In the genomic region with DNA sequence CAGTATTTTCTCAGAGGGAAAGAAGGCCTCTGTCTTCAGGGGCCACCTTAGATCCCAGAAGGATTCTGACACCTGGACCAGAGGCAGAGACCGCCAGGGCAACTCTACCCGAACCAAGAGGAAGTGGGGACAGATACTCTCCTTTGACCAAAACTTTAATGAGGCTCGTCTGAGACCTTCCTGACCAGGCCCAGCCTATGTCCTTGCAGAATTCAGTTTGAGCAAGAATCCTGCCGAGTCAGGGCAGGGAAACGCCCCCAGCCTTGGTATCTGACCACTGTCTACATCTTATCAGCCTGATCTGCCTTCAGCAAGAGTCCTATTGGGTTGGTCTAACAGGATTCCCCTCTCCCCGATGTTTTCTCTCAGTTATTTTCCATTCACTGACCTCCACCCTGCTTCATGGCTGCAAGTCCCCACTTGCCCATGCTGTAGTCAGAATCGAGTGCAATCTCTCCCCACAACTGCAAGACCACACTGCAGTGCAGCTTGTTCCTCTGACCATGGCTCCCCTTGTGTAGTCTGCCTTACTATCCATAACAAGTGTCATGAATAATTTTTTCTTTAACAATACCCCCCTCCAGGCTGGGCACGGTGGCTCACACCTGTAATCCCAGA, we compare ENCODE assay signal across 28 cellular contexts.
"Had no signal": no experiment of that assay in that cellular context is flagged by ENCODE, and none has a peak within 500 bp of the region (broad histone marks: within the 10 kb centered on the region; RNA-seq: fewer than 3 reads in every experiment).

No MANE protein-coding gene starts in this region.

- H3K27me3 ChIP-seq: gastroesophageal sphincter, heart left ventricle, hepatocyte, left lung, neural progenitor cell, right atrium auricular region, suprapubic skin, transverse colon, upper lobe of right lung, vagina had no signal

- H3K36me3 ChIP-seq: gastroesophageal sphincter, heart left ventricle, left lung, neural progenitor cell, prostate gland, right atrium auricular region, suprapubic skin, transverse colon, upper lobe of right lung, vagina had no signal

- H3K4me3 ChIP-seq: gastroesophageal sphincter, heart left ventricle, hepatocyte, left lung, neural progenitor cell, prostate gland, right atrium auricular region, smooth muscle cell, suprapubic skin, transverse colon, upper lobe of right lung, vagina had no signal

- H3K4me2 ChIP-seq: hepatocyte, neural progenitor cell, smooth muscle cell had no signal

- H3K9ac ChIP-seq: neural progenitor cell had no signal

- H3K4me1 ChIP-seq: gastroesophageal sphincter, heart left ventricle, left lung, neural progenitor cell, prostate gland, right atrium auricular region, suprapubic skin, transverse colon, upper lobe of right lung, vagina had no signal

- H3K9me3 ChIP-seq: prostate gland, right atrium auricular region, suprapubic skin, upper lobe of right lung, vagina had no signal

- H2AFZ ChIP-seq: hepatocyte, neural progenitor cell had no signal

- DNase-seq: cortex of kidney; effector memory CD8-positive, alpha-beta T cell; foreskin fibroblast; heart left ventricle; left cardiac atrium; left lung; mesendoderm; midbrain; naive thymus-derived CD4-positive, alpha-beta T cell; stimulated activated CD4-positive, alpha-beta T cell treated with anti-CD3 and anti-CD28 coated beads, Interleukin-12 subunit alpha, Interleukin-12 subunit beta, amount 100 ng/mL, for 4 hours; stimulated activated CD4-positive, alpha-beta T cell treated with anti-CD3 and anti-CD28 coated beads, Interleukin-1b, Interleukin-23, amount 100 ng/mL, for 48 hours; stimulated activated CD4-positive, alpha-beta T cell treated with anti-CD3 and anti-CD28 coated beads, Interleukin-4, amount 100 ng/mL, for 1 hour; stimulated activated CD8-positive, alpha-beta memory T cell treated with anti-CD3 and anti-CD28 coated beads, Interleukin-4, amount 100 ng/mL, for 48 hours; stimulated activated naive CD4-positive, alpha-beta T cell; stimulated activated naive CD8-positive, alpha-beta T cell treated with anti-CD3 and anti-CD28 coated beads, Interleukin-15, amount 100 ng/mL, for 72 hours; transverse colon; upper lobe of right lung had no signal

- H3K79me2 ChIP-seq: hepatocyte had no signal

- ATAC-seq: effector memory CD8-positive, alpha-beta T cell; esophagus mucosa; gastroesophageal sphincter; heart left ventricle; left cardiac atrium; left lung; naive thymus-derived CD4-positive, alpha-beta T cell; sciatic nerve; stimulated activated naive CD8-positive, alpha-beta T cell treated with anti-CD3 and anti-CD28 coated beads, Interleukin-15, amount 100 ng/mL, for 72 hours; upper lobe of right lung had no signal

- H3K27ac ChIP-seq: epithelial cell of prostate, gastroesophageal sphincter, heart left ventricle, hepatocyte, left lung, neural progenitor cell, prostate gland, right atrium auricular region, suprapubic skin, transverse colon, upper lobe of right lung, vagina had no signal
